ENCODE assay signal across 2 cellular contexts in genomic region chr2:46050489-46050888, GRCh38.
TF ChIP-seq lines count a peak whose summit lies in the region.

No MANE protein-coding gene starts in this region.

TF ChIP-seq in GM23338, 12 proteins besides CTCF, POLR2A, EP300 and RAD21:
- TF ChIP-seq JUNB (IDR thresholded peaks at IDR 0.05; ENCODE audit: unreplicated experiment) (no peak), ZNF331 (CRISPR knock-in tag; IDR thresholded peaks at IDR 0.05; ENCODE audit: low read depth) (no peak), NANOG (IDR thresholded peaks at IDR 0.05; ENCODE audit: borderline replicate concordance) (no peak), ETS1 (IDR thresholded peaks at IDR 0.05) (no peak), EZH2 (IDR thresholded peaks at IDR 0.05; ENCODE audit: low read depth, unreplicated experiment) (no peak), STAT1 (IDR thresholded peaks at IDR 0.05; ENCODE audit: unreplicated experiment) (no peak), ZNF462 (CRISPR knock-in tag; IDR thresholded peaks at IDR 0.05) (no peak), POLR2AphosphoS5 (IDR thresholded peaks at IDR 0.05; ENCODE audit: low read depth) (no peak), REST (IDR thresholded peaks at IDR 0.05; ENCODE audit: unreplicated experiment) (no peak)

TF ChIP-seq in WTC11, 78 proteins besides CTCF, POLR2A, EP300 and RAD21:
- TF ChIP-seq GTF2I (CRISPR knock-in tag; conservative IDR thresholded peaks at IDR 0.05) (no peak), CREM (CRISPR knock-in tag; IDR thresholded peaks at IDR 0.05) (no peak), ZNF317 (CRISPR knock-in tag; IDR thresholded peaks at IDR 0.05; ENCODE audit: borderline replicate concordance, low read depth) (no peak), ZNF232 (CRISPR knock-in tag; IDR thresholded peaks at IDR 0.05) (no peak), TEAD4 (CRISPR knock-in tag; IDR thresholded peaks at IDR 0.05) (no peak), PREB (CRISPR knock-in tag; IDR thresholded peaks at IDR 0.05; ENCODE audit: borderline replicate concordance) (no peak), MAX (CRISPR knock-in tag; IDR thresholded peaks at IDR 0.05) (no peak), FOXP4 (CRISPR knock-in tag; IDR thresholded peaks at IDR 0.05) (no peak), AR (CRISPR knock-in tag; IDR thresholded peaks at IDR 0.05) (no peak), ZNF263 (CRISPR knock-in tag; IDR thresholded peaks at IDR 0.05; ENCODE audit: low read depth) (no peak), FOXK1 (CRISPR knock-in tag; IDR thresholded peaks at IDR 0.05) (no peak), CDX4 (CRISPR knock-in tag; IDR thresholded peaks at IDR 0.05; ENCODE audit: borderline replicate concordance) (no peak), USF1 (CRISPR knock-in tag; IDR thresholded peaks at IDR 0.05) (no peak), AFF4 (CRISPR knock-in tag; IDR thresholded peaks at IDR 0.05; ENCODE audit: borderline replicate concordance) (no peak), TCF7 (CRISPR knock-in tag; IDR thresholded peaks at IDR 0.05; ENCODE audit: low read depth) (no peak), KAT7 (CRISPR knock-in tag; IDR thresholded peaks at IDR 0.05; ENCODE audit: borderline replicate concordance) (no peak), HMGA2 (CRISPR knock-in tag; IDR thresholded peaks at IDR 0.05) (no peak)
